Comparison of ENCODE assay signal across 1 cellular context in the genomic region with DNA sequence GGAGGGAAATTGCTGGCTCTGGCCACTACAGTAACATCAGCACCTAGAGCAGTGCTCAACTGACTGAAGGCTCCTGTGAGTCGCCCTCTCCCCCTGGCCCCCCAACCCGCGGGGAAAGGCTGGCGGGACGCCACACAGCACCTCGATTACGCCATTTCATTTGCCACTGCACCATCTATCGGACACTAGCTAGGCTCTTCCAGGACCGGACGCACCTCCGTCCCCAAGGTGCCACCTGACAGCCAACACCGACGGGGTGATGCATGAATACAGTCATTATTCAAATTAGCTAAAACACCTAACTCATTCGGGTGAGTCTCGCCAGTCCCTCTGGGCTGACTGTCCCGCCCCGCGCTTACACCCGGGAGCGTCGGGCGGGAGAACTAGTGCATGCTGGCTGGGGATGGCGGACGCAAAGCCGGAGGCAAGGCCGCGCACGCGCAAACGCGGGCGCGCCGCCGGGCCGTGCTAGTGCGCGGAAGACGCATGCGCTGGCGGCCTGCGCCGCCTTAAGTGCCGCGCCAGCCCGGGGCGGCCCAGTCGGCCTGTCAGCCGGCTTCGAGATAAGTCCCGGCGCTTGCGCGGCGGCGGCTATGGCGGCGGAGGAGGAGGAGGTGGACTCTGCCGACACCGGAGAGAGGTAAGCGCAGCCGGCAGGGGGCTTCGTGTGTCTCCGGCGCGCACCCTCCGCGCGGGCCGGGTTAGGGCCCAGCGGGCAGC.
A peak's percentile ranks its signal among the peaks of the same experiment; 100 is the strongest.
TF ChIP-seq lines count a peak whose summit lies in the region.

Gene ABHD5, plus strand, starts transcription at position 539 of the 720 bp plus-strand sequence. Its CDS starts 55 bp downstream, at position 594.

TF ChIP-seq in H1, 55 proteins besides CTCF, POLR2A, EP300 and RAD21 (continued from another document):
- TF ChIP-seq, protein P1, sequence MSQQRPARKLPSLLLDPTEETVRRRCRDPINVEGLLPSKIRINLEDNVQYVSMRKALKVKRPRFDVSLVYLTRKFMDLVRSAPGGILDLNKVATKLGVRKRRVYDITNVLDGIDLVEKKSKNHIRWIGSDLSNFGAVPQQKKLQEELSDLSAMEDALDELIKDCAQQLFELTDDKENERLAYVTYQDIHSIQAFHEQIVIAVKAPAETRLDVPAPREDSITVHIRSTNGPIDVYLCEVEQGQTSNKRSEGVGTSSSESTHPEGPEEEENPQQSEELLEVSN (IDR thresholded peaks at IDR 0.05) = peak; percentile 95
- TF ChIP-seq RBBP5 (IDR thresholded peaks at IDR 0.05; ENCODE audit: borderline replicate concordance, low read depth, low read length) (0 out of 2 replicates have a peak, but pooled peaks have one; percentile 87), EZH2 (IDR thresholded peaks at IDR 0.05; ENCODE audit: low read depth, low read length, severe bottlenecking) (no peak), EGR1 (IDR thresholded peaks at IDR 0.05; ENCODE audit: borderline replicate concordance, low read depth, low read length) (no peak), CEBPB (IDR thresholded peaks at IDR 0.05; ENCODE audit: low read depth, low read length) (peak; percentile 63; the same call in 1 of the 2 replicates), MAFK (IDR thresholded peaks at IDR 0.05; ENCODE audit: low read depth, low read length) (0 out of 2 replicates have a peak, but pooled peaks have one; percentile 2), POLR2AphosphoS5 (IDR thresholded peaks at IDR 0.05; ENCODE audit: low read depth, low read length) (peak; percentile 61), ASH2L (IDR thresholded peaks at IDR 0.05; ENCODE audit: low read length) (peak; percentile 92), RFX5 (IDR thresholded peaks at IDR 0.05; ENCODE audit: borderline replicate concordance, low read depth, low read length) (no peak), SIN3A (conservative IDR thresholded peaks at IDR 0.05 in 1 of 2, IDR thresholded peaks at IDR 0.05 in 1 of 2; ENCODE audit: low read depth in 1 of 2, low read length in 2 of 2) (peak; percentile 52 to 91; a peak in 2 of 4 replicates), KDM4A (IDR thresholded peaks at IDR 0.05; ENCODE audit: low read depth, low read length, severe bottlenecking) (peak; percentile 20), TBP (IDR thresholded peaks at IDR 0.05; ENCODE audit: low read depth, low read length) (peak; percentile 91), SAP30 (IDR thresholded peaks at IDR 0.05; ENCODE audit: insufficient read depth, insufficient replicate concordance, low read length) (peak; percentile 66), RXRA (IDR thresholded peaks at IDR 0.05; ENCODE audit: insufficient read depth, low read depth, low read length) (no peak), CBX5 (IDR thresholded peaks at IDR 0.05; ENCODE audit: low read depth, low read length) (no peak), TEAD4 (IDR thresholded peaks at IDR 0.05; ENCODE audit: low read depth, low read length) (no peak), YY1 (IDR thresholded peaks at IDR 0.05; ENCODE audit: low read depth, low read length) (peak; percentile 86), PHF8 (conservative IDR thresholded peaks at IDR 0.05; ENCODE audit: low read depth, low read length) (peak; percentile 99), HDAC2 (IDR thresholded peaks at IDR 0.05; ENCODE audit: borderline replicate concordance in 1 of 2, low read depth in 2 of 2, low read length in 2 of 2) (peak in 1 of 2 experiments; percentile 81; a peak in 2 of 4 replicates), CREB1 (IDR thresholded peaks at IDR 0.05) (no peak; the same call in 1 of the 2 replicates), JUN (IDR thresholded peaks at IDR 0.05; ENCODE audit: low read depth, low read length) (0 out of 2 replicates have a peak, but pooled peaks have one; percentile 22), BCL11A (IDR thresholded peaks at IDR 0.05; ENCODE audit: low read depth in 2 of 2, low read length in 2 of 2) (no peak), SIRT6 (IDR thresholded peaks at IDR 0.05; ENCODE audit: low read length) (no peak), TAF7 (optimal IDR thresholded peaks at IDR 0.05; ENCODE audit: borderline replicate concordance, low read depth, low read length) (peak; percentile 57), SUZ12 (IDR thresholded peaks at IDR 0.05; ENCODE audit: low read length) (peak; percentile 35; the same call in 1 of the 2 replicates), NANOG (IDR thresholded peaks at IDR 0.05; ENCODE audit: insufficient read depth, low read depth, low read length, poor library complexity, severe bottlenecking) (peak; percentile 23), SRF (IDR thresholded peaks at IDR 0.05; ENCODE audit: low read depth, low read length) (no peak), GTF2F1 (IDR thresholded peaks at IDR 0.05; ENCODE audit: borderline replicate concordance, low read depth, low read length) (peak; percentile 87; the same call in 1 of the 2 replicates), TCF12 (IDR thresholded peaks at IDR 0.05; ENCODE audit: low read depth, low read length) (0 out of 2 replicates have a peak, but pooled peaks have one; percentile 1), SP4 (IDR thresholded peaks at IDR 0.05; ENCODE audit: low read length) (no peak; the same call in 1 of the 2 replicates), NRF1 (IDR thresholded peaks at IDR 0.05; ENCODE audit: low read depth, low read length) (peak; percentile 90)
- TF ChIP-seq, protein P2, sequence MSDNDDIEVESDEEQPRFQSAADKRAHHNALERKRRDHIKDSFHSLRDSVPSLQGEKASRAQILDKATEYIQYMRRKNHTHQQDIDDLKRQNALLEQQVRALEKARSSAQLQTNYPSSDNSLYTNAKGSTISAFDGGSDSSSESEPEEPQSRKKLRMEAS (IDR thresholded peaks at IDR 0.05) = peak; percentile 92
- TF ChIP-seq, protein P3, sequence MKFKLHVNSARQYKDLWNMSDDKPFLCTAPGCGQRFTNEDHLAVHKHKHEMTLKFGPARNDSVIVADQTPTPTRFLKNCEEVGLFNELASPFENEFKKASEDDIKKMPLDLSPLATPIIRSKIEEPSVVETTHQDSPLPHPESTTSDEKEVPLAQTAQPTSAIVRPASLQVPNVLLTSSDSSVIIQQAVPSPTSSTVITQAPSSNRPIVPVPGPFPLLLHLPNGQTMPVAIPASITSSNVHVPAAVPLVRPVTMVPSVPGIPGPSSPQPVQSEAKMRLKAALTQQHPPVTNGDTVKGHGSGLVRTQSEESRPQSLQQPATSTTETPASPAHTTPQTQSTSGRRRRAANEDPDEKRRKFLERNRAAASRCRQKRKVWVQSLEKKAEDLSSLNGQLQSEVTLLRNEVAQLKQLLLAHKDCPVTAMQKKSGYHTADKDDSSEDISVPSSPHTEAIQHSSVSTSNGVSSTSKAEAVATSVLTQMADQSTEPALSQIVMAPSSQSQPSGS (IDR thresholded peaks at IDR 0.05; ENCODE audit: low read length) = 0 out of 2 replicates have a peak, but pooled peaks have one; percentile 57
- TF ChIP-seq, protein P4, sequence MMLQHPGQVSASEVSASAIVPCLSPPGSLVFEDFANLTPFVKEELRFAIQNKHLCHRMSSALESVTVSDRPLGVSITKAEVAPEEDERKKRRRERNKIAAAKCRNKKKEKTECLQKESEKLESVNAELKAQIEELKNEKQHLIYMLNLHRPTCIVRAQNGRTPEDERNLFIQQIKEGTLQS (IDR thresholded peaks at IDR 0.05; ENCODE audit: insufficient read depth, low read depth, low read length) = no peak
TF ChIP-seq in H1: peak in this region for 24.
